13 cellular contexts compared by ENCODE assay signal in genomic region chr17:6071528-6072065, GRCh38. TPM values are rescaled to one million over a fixed set of nuclear protein-coding genes. Genes with fewer than 3 reads are reported as not detected.
A peak's percentile ranks its signal among the peaks of the same experiment; 100 is the strongest.
DNase-seq lines count a peak whose midpoint lies in the region; ATAC-seq, FAIRE-seq and TF ChIP-seq lines count a peak whose summit lies in the region.
"Had no signal": no experiment of that assay in that cellular context is flagged by ENCODE, and none has a peak within 500 bp of the region (broad histone marks: within the 10 kb centered on the region; RNA-seq: fewer than 3 reads in every experiment).

No MANE protein-coding gene starts in this region.

- H3K36me3 Mint-ChIP-seq in natural killer cell treated with Interleukin-12 subunit alpha and Interleukin-12 subunit beta and Interleukin-15 and Interleukin-18, amount 100 ng/mL, for 72 hours: peaks cover 8% of the 10 kb centered on the region

- intact Hi-C loops in right cardiac atrium (cut with DNase I): no loop called here
- intact Hi-C loops in Right ventricle myocardium inferior (cut with DNase I): no loop called here

- H3K27me3 ChIP-seq in right cardiac atrium (ENCODE audit: control insufficient read depth, insufficient read depth): no peaks in the 10 kb centered on the region

- H3K4me3 ChIP-seq in right cardiac atrium (ENCODE audit: low read length) (peak overlapping the region; percentile 95), epithelial cell of proximal tubule (ENCODE audit: low read depth, low read length) (peak overlapping the region; percentile 77)
- H3K4me3 ChIP-seq: K562 had no signal

- H3K9me3 ChIP-seq in right cardiac atrium (ENCODE audit: control insufficient read depth, low read length): no peaks in the 10 kb centered on the region

- H3K27me3 Mint-ChIP-seq in natural killer cell treated with Interleukin-12 subunit alpha and Interleukin-12 subunit beta and Interleukin-15 and Interleukin-18, amount 100 ng/mL, for 72 hours: peaks cover 27 to 30% of the 10 kb centered on the region in 2 donors

- peak overlapping the region; percentile 6 for H3K4me3 Mint-ChIP-seq in natural killer cell treated with Interleukin-12 subunit alpha and Interleukin-12 subunit beta and Interleukin-15 and Interleukin-18, amount 100 ng/mL, for 72 hours
- H3K4me3 Mint-ChIP-seq: memory B cell had no signal

- no peak overlapping the region for H3K27ac ChIP-seq in right cardiac atrium (ENCODE audit: low read length)
- H3K27ac ChIP-seq: RWPE1 had no signal

- DNase-seq in right cardiac atrium (no peak), Right ventricle myocardium inferior (ENCODE audit: missing footprints) (no peak), epithelial cell of proximal tubule (ENCODE audit: low read depth) (no peak), ACHN (no peak), GM19239 (ENCODE audit: insufficient read length, low spot score) (no peak)
- DNase-seq in natural killer cell treated with Interleukin-12 subunit alpha and Interleukin-12 subunit beta and Interleukin-15 and Interleukin-18, amount 100 ng/mL, for 72 hours (ENCODE audit: low spot score): no peak
- DNase-seq: activated T-cell treated with anti-CD3 and anti-CD28 coated beads, Interleukin-2, amount 50 U/mL, for 1 hour had no signal

- H3K9me3 Mint-ChIP-seq in natural killer cell treated with Interleukin-12 subunit alpha and Interleukin-12 subunit beta and Interleukin-15 and Interleukin-18, amount 100 ng/mL, for 72 hours: no peaks in the 10 kb centered on the region
- H3K9me3 Mint-ChIP-seq: memory B cell had no signal

- H3K27ac Mint-ChIP-seq in natural killer cell treated with Interleukin-12 subunit alpha and Interleukin-12 subunit beta and Interleukin-15 and Interleukin-18, amount 100 ng/mL, for 72 hours: no peak overlapping the region
- H3K27ac Mint-ChIP-seq: memory B cell had no signal

- no peaks in the 10 kb centered on the region for H3K4me1 ChIP-seq in right cardiac atrium (ENCODE audit: control insufficient read depth, insufficient read depth, low read length)

- peaks cover 13% of the 10 kb centered on the region in 2 donors for H3K4me1 Mint-ChIP-seq in natural killer cell treated with Interleukin-12 subunit alpha and Interleukin-12 subunit beta and Interleukin-15 and Interleukin-18, amount 100 ng/mL, for 72 hours (ENCODE audit: low read depth in 2 of 2)

- in situ Hi-C loops in ACHN (cut with HindIII; ENCODE audit: low pct_ligation_motif_present, low pct_unique_long_range_greater_than_20kb, low sequenced_read_pairs): no loop called here

- 69% methylated on average over 7 of the region's 7 CpGs for WGBS in right cardiac atrium

- TF ChIP-seq CTCF in epithelial cell of proximal tubule (conservative IDR thresholded peaks at IDR 0.05; ENCODE audit: low read depth, low read length): no peak

- ATAC-seq in right cardiac atrium (no peak), Right ventricle myocardium inferior (no peak), GM21786 (IDR thresholded peaks at IDR 0.05; ENCODE audit: unreplicated experiment) (no peak), GM19328 (IDR thresholded peaks at IDR 0.05; ENCODE audit: unreplicated experiment) (no peak)
- no peak for ATAC-seq in natural killer cell treated with Interleukin-12 subunit alpha and Interleukin-12 subunit beta and Interleukin-15 and Interleukin-18, amount 100 ng/mL, for 72 hours
- ATAC-seq: K562 had no signal

- FAIRE-seq in GM19239 (lab: Jason Lieb, UNC): no peak
- FAIRE-seq: bronchial epithelial cell, K562 had no signal

RNA-seq across cellular contexts. Expression of gene WSCD1, which starts 1.4 kb away (rescaled TPM):
- total RNA-seq in right cardiac atrium (1 to 10 TPM; 3.4 to 9.2 (median 7.2) TPM), Right ventricle myocardium inferior (10.6 TPM), epithelial cell of proximal tubule (37.4 and 55.6 TPM in 2 replicates)
- polyA plus RNA-seq in right cardiac atrium: 2.6 TPM
- total RNA-seq in natural killer cell treated with Interleukin-12 subunit alpha and Interleukin-12 subunit beta and Interleukin-15 and Interleukin-18, amount 100 ng/mL, for 72 hours: 1 to 10 TPM in 1 of 2 donors, under 1 TPM in 1; 0.86 to 2.2 TPM
- total RNA-seq: K562 had no signal
- polyA plus RNA-seq: K562 had no signal
